Comparison of ENCODE assay signal across 21 cellular contexts in the genomic region with DNA sequence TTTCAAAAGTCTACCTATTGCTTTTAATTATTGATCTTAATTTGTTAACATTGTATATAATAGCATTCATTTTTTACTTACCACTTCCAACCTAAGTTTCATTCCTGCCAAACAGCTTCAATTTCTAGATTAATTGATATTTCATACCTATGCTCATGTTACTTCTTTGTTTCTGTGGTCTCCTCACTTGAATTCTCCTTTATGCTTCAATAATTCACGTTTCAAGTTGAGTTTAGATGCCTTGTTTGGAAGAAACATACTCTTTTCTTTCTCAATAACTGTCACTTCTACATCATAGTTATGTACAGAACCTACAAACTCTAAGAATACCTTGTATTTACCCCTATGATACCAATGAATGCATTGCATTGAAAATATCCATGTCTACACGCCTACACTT.
"Had no signal": no experiment of that assay in that cellular context is flagged by ENCODE, and none has a peak within 500 bp of the region (broad histone marks: within the 10 kb centered on the region; RNA-seq: fewer than 3 reads in every experiment).

No MANE protein-coding gene starts in this region.

- H3K4me3 ChIP-seq: K562 had no signal

- DNase-seq: MV-4-11, NCI-H1048, NCI-H1105, NCI-H1417, NCI-H1436 treated with DMSO at 0.1 percent for 48 hours, NCI-H1694, NCI-H187 treated with DMSO at 0.1 percent for 48 hours, NCI-H2029 treated with DMSO at 0.1 percent for 48 hours, NCI-H2227 treated with DMSO at 0.1 percent for 48 hours, NCI-H524, NCI-H526 treated with DMSO at 0.1 percent for 48 hours, NCI-H748 treated with DMSO at 0.1 percent for 48 hours, PC-3, SHP77, T-helper 1 cell, T-helper 17 cell had no signal

- ATAC-seq: K562, Panc1, PC-3, SK-N-SH treated with all-trans-retinoic acid at 6 μM for 48 hours, T-helper 17 cell had no signal

- H3K27ac ChIP-seq: HL-60, RWPE1 had no signal
